Comparison of ENCODE assay signal across 25 cellular contexts in the genomic region with DNA sequence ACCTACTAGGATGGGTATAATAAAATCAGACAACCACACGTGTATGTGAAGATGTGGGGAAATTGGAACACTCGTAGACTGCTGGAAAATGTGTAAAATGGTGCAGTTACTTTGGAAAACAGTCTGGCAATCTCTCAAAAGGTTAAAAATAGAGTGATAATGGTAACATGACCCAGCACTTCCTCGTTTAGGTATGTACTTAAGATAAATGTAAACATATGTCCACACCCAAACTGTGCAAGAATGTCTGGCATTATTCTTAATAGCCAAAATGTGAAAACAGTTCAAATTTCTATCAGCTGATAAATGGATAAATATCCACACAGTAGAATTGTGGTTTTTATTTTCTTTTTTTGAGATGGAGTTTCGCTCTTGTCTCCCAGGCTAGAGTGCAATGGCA.
"Had no signal": no experiment of that assay in that cellular context is flagged by ENCODE, and none has a peak within 500 bp of the region (broad histone marks: within the 10 kb centered on the region; RNA-seq: fewer than 3 reads in every experiment).

No MANE protein-coding gene starts in this region.

- H3K9me3 ChIP-seq: colonic mucosa, gastroesophageal sphincter, heart left ventricle, lower lobe of right lung had no signal

- H3K4me3 ChIP-seq: colonic mucosa, esophagus squamous epithelium, gastroesophageal sphincter, heart left ventricle, left lung, lower lobe of right lung, mucosa of descending colon had no signal

- H3K27me3 ChIP-seq: colonic mucosa, esophagus squamous epithelium, gastroesophageal sphincter, heart left ventricle, left lung had no signal

- DNase-seq: colonic mucosa; cortex of kidney; effector CD8-positive, alpha-beta T cell; effector memory CD8-positive, alpha-beta T cell; endodermal cell; erythroblast; esophagus squamous epithelium; foreskin fibroblast; foreskin melanocyte; heart left ventricle; hippocampal formation; left cardiac atrium; left lung; left ventricle myocardium superior; lower lobe of right lung; mesenchymal stem cell; mucosa of descending colon; naive B cell; naive thymus-derived CD8-positive, alpha-beta T cell had no signal

- H3K36me3 ChIP-seq: colonic mucosa, esophagus squamous epithelium, gastroesophageal sphincter, heart left ventricle, left lung, lower lobe of right lung had no signal

- ATAC-seq: effector memory CD8-positive, alpha-beta T cell; esophagus mucosa; gastroesophageal sphincter; heart left ventricle; left cardiac atrium; left lung; left ventricle myocardium superior; lower lobe of right lung; mucosa of descending colon; naive thymus-derived CD8-positive, alpha-beta T cell had no signal

- FAIRE-seq: endometrium, islet of Langerhans, keratinocyte had no signal

- H3K4me1 ChIP-seq: colonic mucosa, esophagus squamous epithelium, gastroesophageal sphincter, heart left ventricle, left lung, lower lobe of right lung had no signal

- H3K27ac ChIP-seq: colonic mucosa, epithelial cell of prostate, esophagus squamous epithelium, gastroesophageal sphincter, heart left ventricle, left lung, lower lobe of right lung had no signal
